Comparison of ENCODE assay signal across 1 cellular context in the genomic region with DNA sequence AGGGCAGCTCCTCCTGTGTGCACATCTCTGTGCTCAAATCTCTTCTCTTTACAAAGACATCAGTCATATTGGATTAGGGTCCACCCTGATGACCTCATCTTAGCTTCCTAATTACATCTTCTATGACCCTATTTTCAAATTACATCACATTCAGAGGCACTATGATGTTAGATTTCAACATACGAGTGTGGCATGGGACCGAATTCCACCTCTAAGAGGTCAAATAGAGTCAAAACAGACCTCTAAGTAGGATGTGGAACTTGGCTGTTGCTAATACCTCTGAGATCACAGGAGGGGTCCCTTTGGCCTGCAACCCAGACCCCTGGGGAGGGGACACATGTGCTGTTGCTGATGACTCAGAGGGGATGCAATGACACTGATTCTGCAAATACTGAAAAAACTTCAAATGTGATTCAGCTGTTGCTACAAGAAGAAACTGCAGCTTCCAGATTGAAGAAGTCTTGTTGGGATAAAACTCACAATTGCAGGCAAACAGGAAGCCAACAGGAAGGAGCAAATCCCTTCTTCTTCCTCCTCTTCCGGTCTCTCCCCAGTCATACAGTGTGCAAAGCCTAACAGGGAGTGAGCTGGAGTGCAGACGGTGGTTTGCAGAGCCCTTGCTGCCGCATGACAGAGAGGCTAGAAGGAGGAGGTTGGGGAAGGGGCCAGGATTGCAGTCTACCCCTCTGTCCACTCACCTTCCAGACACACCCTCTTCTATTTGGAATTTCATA.
TF ChIP-seq lines count a peak whose summit lies in the region.

No MANE protein-coding gene starts in this region.

TF ChIP-seq in IMR-90, 13 proteins besides CTCF, POLR2A, EP300 and RAD21 (continued from another document):
- no peak for TF ChIP-seq BHLHE40 (IDR thresholded peaks at IDR 0.05; ENCODE audit: low read depth, low read length)
- no peak for TF ChIP-seq CHD1 (IDR thresholded peaks at IDR 0.05; ENCODE audit: low read depth, low read length)
- TF ChIP-seq SMC3 (IDR thresholded peaks at IDR 0.05; ENCODE audit: low read depth, low read length) = no peak
- no peak for TF ChIP-seq MXI1 (IDR thresholded peaks at IDR 0.05; ENCODE audit: borderline replicate concordance, low read depth, low read length)
- no peak for TF ChIP-seq NFE2L2 (IDR thresholded peaks at IDR 0.05; ENCODE audit: low read depth, low read length)
- no peak for TF ChIP-seq MAFK (IDR thresholded peaks at IDR 0.05; ENCODE audit: low read depth, low read length)
- TF ChIP-seq, protein P1, sequence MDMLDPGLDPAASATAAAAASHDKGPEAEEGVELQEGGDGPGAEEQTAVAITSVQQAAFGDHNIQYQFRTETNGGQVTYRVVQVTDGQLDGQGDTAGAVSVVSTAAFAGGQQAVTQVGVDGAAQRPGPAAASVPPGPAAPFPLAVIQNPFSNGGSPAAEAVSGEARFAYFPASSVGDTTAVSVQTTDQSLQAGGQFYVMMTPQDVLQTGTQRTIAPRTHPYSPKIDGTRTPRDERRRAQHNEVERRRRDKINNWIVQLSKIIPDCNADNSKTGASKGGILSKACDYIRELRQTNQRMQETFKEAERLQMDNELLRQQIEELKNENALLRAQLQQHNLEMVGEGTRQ (IDR thresholded peaks at IDR 0.05; ENCODE audit: low read depth, low read length) = no peak
